Comparison of ENCODE assay signal across 21 cellular contexts in the genomic region with DNA sequence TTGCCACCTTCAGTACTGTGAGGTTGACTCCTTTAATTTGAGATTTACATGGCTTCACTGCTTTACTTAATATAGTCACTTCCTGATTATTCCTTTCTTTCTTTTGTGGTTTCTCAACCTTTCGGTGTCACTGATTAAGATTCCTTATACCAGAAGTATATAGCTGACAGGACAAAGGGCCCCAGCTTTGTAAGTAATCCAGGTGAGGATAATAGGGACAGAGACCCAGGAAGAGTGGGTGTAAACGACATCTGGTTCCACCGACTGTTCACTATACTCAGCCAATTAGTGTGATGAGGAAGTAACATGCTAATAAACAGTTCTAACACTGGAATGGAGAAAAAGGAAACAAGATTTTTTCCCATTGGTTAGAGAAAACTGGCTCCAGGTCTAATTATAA.
DNase-seq lines count a peak whose midpoint lies in the region; ATAC-seq, FAIRE-seq and TF ChIP-seq lines count a peak whose summit lies in the region.
"Had no signal": no experiment of that assay in that cellular context is flagged by ENCODE, and none has a peak within 500 bp of the region (broad histone marks: within the 10 kb centered on the region; RNA-seq: fewer than 3 reads in every experiment).

No MANE protein-coding gene starts in this region.

- no peak for TF ChIP-seq RAD21 in GM12878 (IDR thresholded peaks at IDR 0.05; ENCODE audit: insufficient read depth, low read depth, low read length)

- no peak overlapping the region for H3K9ac ChIP-seq in GM12878 (ENCODE audit: control insufficient read depth, insufficient read depth, low read length)
- H3K9ac ChIP-seq: BLaER1 had no signal

- H3K4me1 ChIP-seq in GM12878 (ENCODE audit: control insufficient read depth, insufficient read depth, low read length) = no peaks in the 10 kb centered on the region
- H3K4me1 ChIP-seq: BLaER1, Caco-2, SJCRH30 had no signal

- TF ChIP-seq POLR2A in GM12878 (IDR thresholded peaks at IDR 0.05; ENCODE audit: low read depth, low read length) = no peak

- WGBS in GM12878 (ENCODE audit: insufficient coverage, insufficient replicate concordance, low lambda C conversion rate, missing lambda C conversion rate) = 94% methylated on average over 3 of the region's 3 CpGs

- ATAC-seq in GM12878 (0 out of 3 replicates have a peak, but pooled peaks have one; percentile 21), HG03521 (IDR thresholded peaks at IDR 0.05; ENCODE audit: unreplicated experiment) (no peak)
- ATAC-seq: K562, T-cell had no signal

- DNase-seq in COR-L47 (lab: John Stamatoyannopoulos, UW) = peak; percentile 8
- DNase-seq in D721Med (ENCODE audit: insufficient read length, low spot score) = no peak
- peak; percentile 30 for DNase-seq in NCI-H2171 (lab: John Stamatoyannopoulos, UW)
- no peak for DNase-seq in GM12878 (ENCODE audit: low read depth, low spot score)
- no peak for DNase-seq in ecto neural progenitor cell (ENCODE audit: low spot score)
- no peak for DNase-seq in T-helper 2 cell
- no peak for DNase-seq in EL
- DNase-seq: Caco-2; CD4-positive, alpha-beta T cell; MM.1S; NCI-H1092; NCI-H1436; NCI-H446 treated with DMSO at 0.1 percent for 48 hours; OCI-M1; SJCRH30; T-cell had no signal

- intact Hi-C loops in GM12878 (cut with micrococcal nuclease; ENCODE audit: unreplicated experiment) = no loop called here

- no peaks in the 10 kb centered on the region for H4K20me1 ChIP-seq in GM12878 (ENCODE audit: control insufficient read depth, insufficient read depth)
- H4K20me1 ChIP-seq: BLaER1 had no signal

- FAIRE-seq in D721Med (lab: Jason Lieb, UNC) = peak; percentile 88
- no peak for FAIRE-seq in GM12878 (lab: Jason Lieb, UNC)
- FAIRE-seq: H54, K562, RCC 7860 had no signal

- CTCF ChIA-PET in GM12878 (lab: Yijun Ruan, JAX) = interaction anchor here (1.2 kb wide), 1 partner anchor 9 kb away, joined by 3 read pairs; no protein-coding TSS in a partner anchor

- no peak overlapping the region for H3K4me2 ChIP-seq in GM12878 (ENCODE audit: control insufficient read depth, insufficient read depth)
- H3K4me2 ChIP-seq: BLaER1 had no signal

- TF ChIP-seq CTCF in D721Med (IDR thresholded peaks at IDR 0.05; ENCODE audit: insufficient read depth, missing control alignments) (no peak), GM12878 (IDR thresholded peaks at IDR 0.05 in 2 of 3, conservative IDR thresholded peaks at IDR 0.05 in 1 of 3; ENCODE audit: control insufficient read depth in 2 of 3, extremely low read depth in 1 of 3, insufficient read depth in 1 of 3, low read depth in 3 of 3, low read length in 3 of 3) (no peak)

- no peak overlapping the region for H3K27ac ChIP-seq in GM12878 (ENCODE audit: control insufficient read depth, insufficient read depth)
- H3K27ac ChIP-seq: BLaER1, SJCRH30 had no signal

- H3K4me3 ChIP-seq in GM12878 = no peak overlapping the region
- H3K4me3 ChIP-seq: BLaER1, K562, SJCRH30 had no signal

- no TSS peak for BruUV-seq in GM12878 (replicated peaks; lab: Mats Ljungman, UMichigan)

- RAD21 ChIA-PET in GM12878 (lab: Charles Lee; ENCODE audit: unreplicated experiment) = no interaction called here

- no peaks in the 10 kb centered on the region for H3K27me3 ChIP-seq in GM12878 (replicated peaks in 1 of 2; ENCODE audit: control insufficient read depth in 2 of 2, insufficient read depth in 2 of 2, low read length in 1 of 2)
- H3K27me3 ChIP-seq: BLaER1, SJCRH30 had no signal

- SMC1A ChIA-PET in GM12878 (lab: Charles Lee; ENCODE audit: uncharacterized antibody, unreplicated experiment) = interaction anchor here (1.7 to 2.0 kb wide), 2 partner anchors 9 to 119 kb away, joined by 3 to 6 read pairs; no protein-coding TSS in a partner anchor

- no peaks in the 10 kb centered on the region for H3K79me2 ChIP-seq in GM12878 (ENCODE audit: control insufficient read depth, insufficient read depth, low read length)

- H2AFZ ChIP-seq in GM12878 (ENCODE audit: control insufficient read depth, low read depth, low read length) = no peak overlapping the region

- no peak for TF ChIP-seq EP300 in GM12878 (IDR thresholded peaks at IDR 0.05; ENCODE audit: borderline replicate concordance in 1 of 2, control insufficient read depth in 1 of 2, low read depth in 2 of 2, low read length in 2 of 2)

- no peaks in the 10 kb centered on the region for H3K36me3 ChIP-seq in GM12878 (ENCODE audit: control insufficient read depth in 2 of 2, insufficient read depth in 2 of 2, low read length in 1 of 2)
- H3K36me3 ChIP-seq: BLaER1, SJCRH30 had no signal

- H3K9me3 ChIP-seq in GM12878 (replicated peaks; ENCODE audit: control insufficient read depth, insufficient read depth, low read length) = no peaks in the 10 kb centered on the region
- H3K9me3 ChIP-seq: BLaER1, Caco-2, SJCRH30 had no signal

- POLR2A ChIA-PET in GM12878 (lab: Charles Lee) = no interaction called here

- in situ Hi-C loops in GM12878 (cut with MboI) = no loop called here

TF ChIP-seq in GM12878, 131 proteins besides CTCF, POLR2A, EP300 and RAD21:
- TF ChIP-seq CBX5 (IDR thresholded peaks at IDR 0.05; ENCODE audit: low read depth) = no peak
- no peak for TF ChIP-seq MXI1 (IDR thresholded peaks at IDR 0.05; ENCODE audit: low read depth, low read length)
TF ChIP-seq in GM12878: peak in this region for 0.

Comparison
In these comparisons a context has a peak if more than half of its experiments do, and no peak if none do; other contexts are left out.
1. DNase-seq: peak in COR-L47 (single experiment) and NCI-H2171 (single experiment); none in D721Med (single experiment), GM12878 (single experiment), ecto neural progenitor cell (single experiment), T-helper 2 cell (0 of 5) and EL (single experiment).